24 cellular contexts compared by ENCODE assay signal in genomic region chr18:11984091-11984490, GRCh38. TPM values are rescaled to one million over a fixed set of nuclear protein-coding genes. Genes with fewer than 3 reads are reported as not detected.
DNase-seq lines count a peak whose midpoint lies in the region; ATAC-seq, FAIRE-seq and TF ChIP-seq lines count a peak whose summit lies in the region.
"Had no signal": no experiment of that assay in that cellular context is flagged by ENCODE, and none has a peak within 500 bp of the region (broad histone marks: within the 10 kb centered on the region; RNA-seq: fewer than 3 reads in every experiment).

No MANE protein-coding gene starts in this region.

- H4K20me1 ChIP-seq in BLaER1 treated with 17β-estradiol and CSF1 and Interleukin-3, amounts not matched to agents 10 nM and 100 nM, result peaks cover 0 to 17% (median 3%) of the 10 kb centered on the region in 11 experiments; a peak in 5 of 22 replicates

- peak overlapping the region; percentile 84 to 98 (median 96); a peak in 18 of 22 replicates for H3K4me2 ChIP-seq in BLaER1 treated with 17β-estradiol and CSF1 and Interleukin-3, amounts not matched to agents 10 nM and 100 nM

- ATAC-seq in pancreas (no peak), HG03439 (IDR thresholded peaks at IDR 0.05; ENCODE audit: unreplicated experiment) (no peak)
- ATAC-seq: activated CD8-positive, alpha-beta T cell treated with anti-CD3 and anti-CD28 coated beads for 36 hours; left colon had no signal

- peaks cover 0 to 33% (median 2%) of the 10 kb centered on the region in 11 experiments; a peak in 8 of 22 replicates for H3K36me3 ChIP-seq in BLaER1 treated with 17β-estradiol and CSF1 and Interleukin-3, amounts not matched to agents 10 nM and 100 nM
- 0 out of 2 replicates have a peak, but pooled peaks cover 17% of the 10 kb centered on the region for H3K36me3 ChIP-seq in iPS-20b (ENCODE audit: insufficient read depth, low read depth, low read length)
- no peaks in the 10 kb centered on the region for H3K36me3 ChIP-seq in pancreas
- H3K36me3 ChIP-seq: cardiac muscle cell, vagina had no signal

- intact Hi-C loops in pancreas (cut with DNase I), result no loop called here

- H3K27me3 Mint-ChIP-seq in immature natural killer cell (ENCODE audit: low read depth in 3 of 3), result peaks cover 0 to 10% (median 2%) of the 10 kb centered on the region in 3 donors
- H3K27me3 Mint-ChIP-seq: dendritic cell treated with granulocyte-macrophage colony-stimulating factor and Interleukin-4, amounts not matched to agents 40 ng/mL and 50 ng/mL, for 4 days had no signal

- H3K27ac Mint-ChIP-seq in immature natural killer cell, result no peak overlapping the region
- H3K27ac Mint-ChIP-seq: activated CD8-positive, alpha-beta T cell treated with anti-CD3 and anti-CD28 coated beads for 36 hours; dendritic cell treated with granulocyte-macrophage colony-stimulating factor and Interleukin-4, amounts not matched to agents 40 ng/mL and 50 ng/mL, for 4 days had no signal

- TF ChIP-seq CTCF in RWPE1 (conservative IDR thresholded peaks at IDR 0.05; ENCODE audit: low read depth) (no peak), pancreas (IDR thresholded peaks at IDR 0.05) (no peak)

- H3K4me1 Mint-ChIP-seq in immature natural killer cell, result peaks cover 16% of the 10 kb centered on the region in 2 donors

- H3K27ac ChIP-seq in BLaER1 treated with 17β-estradiol and CSF1 and Interleukin-3, amounts not matched to agents 10 nM and 100 nM, result peak overlapping the region in 5 of 11 experiments; percentile 0 to 34 (median 21); a peak in 4 of 22 replicates
- peak overlapping the region; percentile 24; the same call in 1 of the 2 replicates for H3K27ac ChIP-seq in RWPE1
- no peak overlapping the region for H3K27ac ChIP-seq in iPS-20b (ENCODE audit: low read length)
- peak overlapping the region in 2 of 4 donors; percentile 25 to 95 for H3K27ac ChIP-seq in pancreas
- H3K27ac ChIP-seq: cardiac muscle cell had no signal

- CTCF ChIA-PET in RWPE1 (lab: Yijun Ruan, JAX), result no interaction called here

- peaks cover 41 to 82% (median 71%) of the 10 kb centered on the region in 10 experiments for H3K4me1 ChIP-seq in BLaER1 treated with 17β-estradiol and CSF1 and Interleukin-3, amounts not matched to agents 10 nM and 100 nM
- peaks cover 28% of the 10 kb centered on the region; the same call in 1 of the 2 replicates for H3K4me1 ChIP-seq in iPS-20b (ENCODE audit: insufficient read depth, low read length)
- peaks cover 30 to 41% (median 34%) of the 10 kb centered on the region in 3 donors for H3K4me1 ChIP-seq in pancreas

- no peaks in the 10 kb centered on the region for H3K9me3 Mint-ChIP-seq in immature natural killer cell
- H3K9me3 Mint-ChIP-seq: activated CD8-positive, alpha-beta T cell treated with anti-CD3 and anti-CD28 coated beads for 36 hours; dendritic cell treated with granulocyte-macrophage colony-stimulating factor and Interleukin-4, amounts not matched to agents 40 ng/mL and 50 ng/mL, for 4 days had no signal

- POLR2A ChIA-PET in RWPE1 (lab: Yijun Ruan, JAX; ENCODE audit: low non-redundant PET), result no interaction called here

- H3K9ac ChIP-seq in BLaER1 treated with 17β-estradiol and CSF1 and Interleukin-3, amounts not matched to agents 10 nM and 100 nM, result peak overlapping the region in 3 of 11 experiments; percentile 80 to 93 (median 93); a peak in 3 of 22 replicates
- H3K9ac ChIP-seq in iPS-20b (ENCODE audit: low read depth, low read length), result peak overlapping the region; percentile 70; the same call in 1 of the 2 replicates

- no peaks in the 10 kb centered on the region for H3K27me3 ChIP-seq in BLaER1 treated with 17β-estradiol and CSF1 and Interleukin-3, amounts not matched to agents 10 nM and 100 nM
- H3K27me3 ChIP-seq in iPS-20b (ENCODE audit: insufficient read depth, low read length) (no peaks in the 10 kb centered on the region), pancreas (no peaks in the 10 kb centered on the region)
- H3K27me3 ChIP-seq: cardiac muscle cell, vagina had no signal

- no peak for DNase-seq in RWPE1 (ENCODE audit: low spot score)
- peak in 1 of 6 donors; percentile 36 for DNase-seq in pancreas
- DNase-seq in immature natural killer cell, result no peak
- no peak for DNase-seq in NCI-H1694 treated with DMSO at 0.1 percent for 48 hours (lab: John Stamatoyannopoulos, UW)
- no peak for DNase-seq in HuH-7 (ENCODE audit: low spot score)
- DNase-seq: activated CD4-positive, CD25-positive, alpha-beta regulatory T cell; activated CD8-positive, alpha-beta T cell treated with anti-CD3 and anti-CD28 coated beads for 36 hours; activated T-cell treated with anti-CD3 and anti-CD28 coated beads, Interleukin-2, amount 50 U/mL, for 1 hour; foreskin fibroblast; GOT3; NCI-H1092; NCI-H2029 treated with DMSO at 0.1 percent for 48 hours; NCI-H446 treated with DMSO at 0.1 percent for 48 hours; NK-92 treated with Interleukin-12 subunit alpha and Interleukin-12 subunit beta, amount 100 ng/mL, for 24 hours; retina; substantia nigra; T1000 had no signal

- H3K9me3 ChIP-seq in BLaER1 treated with 17β-estradiol and CSF1 and Interleukin-3, amounts not matched to agents 10 nM and 100 nM (replicated peaks in 1 of 11), result no peaks in the 10 kb centered on the region
- no peaks in the 10 kb centered on the region for H3K9me3 ChIP-seq in iPS-20b (ENCODE audit: insufficient read depth, low read depth, low read length)
- H3K9me3 ChIP-seq in pancreas, result no peaks in the 10 kb centered on the region
- H3K9me3 ChIP-seq: vagina had no signal

- H3K4me3 ChIP-seq in BLaER1 treated with 17β-estradiol and CSF1 and Interleukin-3, amounts not matched to agents 10 nM and 100 nM, result peak overlapping the region in 2 of 10 experiments; percentile 91 to 97; a peak in 3 of 20 replicates
- H3K4me3 ChIP-seq in iPS-20b (ENCODE audit: low read length), result peak overlapping the region; percentile 96; the same call in 1 of the 2 replicates
- peak overlapping the region in 3 of 4 donors; percentile 10 to 99 (median 94) for H3K4me3 ChIP-seq in pancreas
- H3K4me3 ChIP-seq: cardiac muscle cell had no signal

- WGBS in pancreas, 2 donors, result 39 to 42% methylated on average over 6 of the region's 6 CpGs

- no peak for FAIRE-seq in pancreas (lab: Jason Lieb, UNC)

- H3K4me3 Mint-ChIP-seq in immature natural killer cell, result no peak overlapping the region
- H3K4me3 Mint-ChIP-seq: activated CD8-positive, alpha-beta T cell treated with anti-CD3 and anti-CD28 coated beads for 36 hours; dendritic cell treated with granulocyte-macrophage colony-stimulating factor and Interleukin-4, amounts not matched to agents 40 ng/mL and 50 ng/mL, for 4 days had no signal

- H3K36me3 Mint-ChIP-seq in immature natural killer cell, result no peaks in the 10 kb centered on the region

RNA-seq across cellular contexts. Expression of gene IMPA2, which starts 2.8 kb away (rescaled TPM):
- total RNA-seq in pancreas, result 100 to 1,000 TPM; 140 to 286 (median 208) TPM
- polyA plus RNA-seq in pancreas (100 to 1,000 TPM in 1 of 2 donors, 10 to 100 TPM in 1; 93.5 to 130 TPM), immature natural killer cell (10 to 100 TPM in 2 of 3 donors, 1 to 10 TPM in 1; 6.0 to 15.2 (median 13.8) TPM)

Comparison
In these comparisons a context has a peak if more than half of its experiments do, and no peak if none do; other contexts are left out.
1. RNA of gene IMPA2, which starts 2.8 kb away (polyA plus RNA-seq): 93.5 to 130 TPM in pancreas; 6.0 to 15.2 TPM in immature natural killer cell; every median in the first group is over 4 times any median in the second.